ENCODE assay signal across 7 cellular contexts in genomic region chr19:40690699-40691420, GRCh38. TPM values are rescaled to one million over a fixed set of nuclear protein-coding genes. Genes with fewer than 3 reads are reported as not detected.
A peak's percentile ranks its signal among the peaks of the same experiment; 100 is the strongest.
DNase-seq lines count a peak whose midpoint lies in the region; ATAC-seq and TF ChIP-seq lines count a peak whose summit lies in the region.

No MANE protein-coding gene starts in this region.

- peaks cover 4% of the 10 kb centered on the region for H3K36me3 Mint-ChIP-seq in chondrocyte (ENCODE audit: low read depth)

- H3K4me3 Mint-ChIP-seq in chondrocyte (ENCODE audit: unreplicated experiment), result peak overlapping the region; percentile 84

- peak; percentile 45 for ATAC-seq in GM18517 (IDR thresholded peaks at IDR 0.05; ENCODE audit: unreplicated experiment)
- ATAC-seq in HG03342 (IDR thresholded peaks at IDR 0.05; ENCODE audit: unreplicated experiment), result peak; percentile 52

- peak overlapping the region; percentile 96 for H3K27ac Mint-ChIP-seq in chondrocyte (ENCODE audit: unreplicated experiment)

- H3K27me3 Mint-ChIP-seq in chondrocyte (ENCODE audit: low read depth), result no peaks in the 10 kb centered on the region

- no peaks in the 10 kb centered on the region for H3K9me3 Mint-ChIP-seq in chondrocyte (ENCODE audit: low read depth)

- TF ChIP-seq CTCF in chondrocyte (IDR thresholded peaks at IDR 0.05), result no peak

- DNase-seq in NCI-H510A treated with DMSO at 0.1 percent for 48 hours (lab: John Stamatoyannopoulos, UW) (peak; percentile 86), chondrocyte (ENCODE audit: low spot score) (peak; percentile 94), kidney tubule cell (ENCODE audit: low spot score) (peak; percentile 89)
- DNase-seq in activated CD4-positive, alpha-beta T cell treated with anti-CD3 and anti-CD28 coated beads for 4 hours, result peak; percentile 87 to 90
- DNase-seq in stimulated activated CD4-positive, alpha-beta T cell treated with anti-CD3 and anti-CD28 coated beads, Interleukin-1b, Interleukin-23, amount 100 ng/mL, for 1 hour (ENCODE audit: low read depth in 2 of 2), result peak; percentile 76 to 78

- peaks cover 9% of the 10 kb centered on the region for H3K4me1 Mint-ChIP-seq in chondrocyte (ENCODE audit: low read depth)

RNA-seq across cellular contexts. Expression of gene NUMBL, which starts 0.4 kb away (rescaled TPM):
- total RNA-seq in chondrocyte, result 104 to 121 TPM (median 117 TPM) in 3 replicates

RNA-seq across cellular contexts. Expression of gene COQ8B, which starts 25.8 kb away (rescaled TPM):
- total RNA-seq in chondrocyte, result 26.8 to 36.8 TPM (median 29.7 TPM) in 3 replicates

RNA-seq across cellular contexts. Expression of gene ITPKC, which starts 26.1 kb away (rescaled TPM):
- 12.2 to 16.5 TPM (median 16.4 TPM) in 3 replicates for total RNA-seq in chondrocyte

RNA-seq across cellular contexts. Expression of gene ACTMAP, which starts 59.4 kb away (rescaled TPM):
- 7.4 to 11.3 TPM (median 10.4 TPM) in 3 replicates for total RNA-seq in chondrocyte

Comparison
In these comparisons a context has a peak if more than half of its experiments do, and no peak if none do; other contexts are left out.
1. Peak in every context shown above with its lines: DNase-seq and ATAC-seq.